In genomic region chr3:171743327-171744054, GRCh38 we compare ENCODE assay signal across 17 cellular contexts.
"Had no signal": no experiment of that assay in that cellular context is flagged by ENCODE, and none has a peak within 500 bp of the region (broad histone marks: within the 10 kb centered on the region; RNA-seq: fewer than 3 reads in every experiment).

No MANE protein-coding gene starts in this region.

- H2AFZ ChIP-seq: neural progenitor cell had no signal

- H3K27ac ChIP-seq: colonic mucosa, foreskin keratinocyte, neural progenitor cell, transverse colon had no signal

- H3K4me2 ChIP-seq: neural progenitor cell had no signal

- DNase-seq: activated CD4-positive, alpha-beta memory T cell treated with anti-CD3 and anti-CD28 coated beads, Interleukin-2, amount 10 ng/mL, durations not matched to agents 7 days and 5 days; activated CD4-positive, alpha-beta T cell treated with anti-CD3 and anti-CD28 coated beads for 4 hours; activated gamma-delta T cell; activated T-cell treated with anti-CD3 and anti-CD28 coated beads, Interleukin-2, amount 50 U/mL, for 24 hours; central memory CD4-positive, alpha-beta T cell; colonic mucosa; foreskin keratinocyte; glutamatergic neuron; left colon; mammary epithelial cell; stimulated activated CD4-positive, alpha-beta T cell treated with anti-CD3 and anti-CD28 coated beads, Interleukin-2, amount 100 ng/mL, for 24 hours; T-helper 2 cell; transverse colon had no signal

- H3K27me3 ChIP-seq: colonic mucosa, foreskin keratinocyte, neural progenitor cell, transverse colon had no signal

- FAIRE-seq: endothelial cell of umbilical vein had no signal

- H3K36me3 ChIP-seq: colonic mucosa, neural progenitor cell, transverse colon had no signal

- H3K4me1 ChIP-seq: foreskin keratinocyte, neural progenitor cell had no signal

- H3K4me3 ChIP-seq: colonic mucosa, neural progenitor cell, transverse colon had no signal

- ATAC-seq: activated naive CD4-positive, alpha-beta T cell treated with anti-CD3 and anti-CD28 coated beads, Interleukin-2, amount 50 U/mL, for 72 hours; foreskin keratinocyte; left colon; WTC11 had no signal

- H3K9me3 ChIP-seq: colonic mucosa, transverse colon had no signal

- H3K9ac ChIP-seq: neural progenitor cell had no signal
